ENCODE assay signal across 1 cellular context in the genomic region with DNA sequence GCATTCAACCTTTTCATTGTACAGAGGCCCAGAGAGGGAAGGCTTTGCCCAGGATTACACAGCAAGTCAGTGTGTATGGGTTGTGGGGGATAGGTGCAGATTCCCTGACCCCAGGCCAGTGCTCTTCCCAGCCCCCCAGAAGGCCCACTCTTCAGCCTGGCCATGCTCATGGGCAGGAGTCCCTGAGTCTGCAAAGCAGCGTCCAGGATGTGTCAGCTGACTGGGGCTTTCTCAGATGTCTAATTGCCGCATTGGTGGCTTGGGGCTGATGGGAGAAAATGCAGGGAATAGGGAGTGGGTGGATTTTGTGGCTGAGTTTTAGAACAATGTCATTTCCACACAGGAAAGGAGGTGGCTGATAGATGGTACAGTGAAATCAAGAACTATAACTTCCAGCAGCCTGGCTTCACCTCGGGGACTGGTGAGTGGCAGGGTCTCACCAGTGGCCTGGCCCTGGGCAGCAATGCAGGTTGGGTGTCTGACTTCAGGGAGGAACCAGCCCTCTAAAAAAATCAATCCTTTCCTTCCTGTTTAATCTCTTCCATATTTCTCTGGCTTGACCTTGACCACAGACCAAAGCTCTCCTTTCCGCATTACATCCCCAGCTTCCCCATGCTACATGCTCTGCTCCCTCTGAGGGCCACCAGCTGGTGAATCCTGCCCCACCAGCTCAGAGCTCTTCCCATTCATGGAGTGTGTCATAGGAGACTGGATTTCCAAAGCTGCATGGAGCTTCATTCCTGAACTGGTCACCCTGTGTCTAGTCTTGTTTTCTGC.
TF ChIP-seq lines count a peak whose summit lies in the region.

No MANE protein-coding gene starts in this region.

TF ChIP-seq in GM12878, 131 proteins besides CTCF, POLR2A, EP300 and RAD21:
- TF ChIP-seq BHLHE40 (IDR thresholded peaks at IDR 0.05; ENCODE audit: borderline replicate concordance in 1 of 2, low read depth in 2 of 2, low read length in 1 of 2) = no peak
TF ChIP-seq in GM12878: peak in this region for 0.
